Comparison of ENCODE assay signal across 1 cellular context in the genomic region with DNA sequence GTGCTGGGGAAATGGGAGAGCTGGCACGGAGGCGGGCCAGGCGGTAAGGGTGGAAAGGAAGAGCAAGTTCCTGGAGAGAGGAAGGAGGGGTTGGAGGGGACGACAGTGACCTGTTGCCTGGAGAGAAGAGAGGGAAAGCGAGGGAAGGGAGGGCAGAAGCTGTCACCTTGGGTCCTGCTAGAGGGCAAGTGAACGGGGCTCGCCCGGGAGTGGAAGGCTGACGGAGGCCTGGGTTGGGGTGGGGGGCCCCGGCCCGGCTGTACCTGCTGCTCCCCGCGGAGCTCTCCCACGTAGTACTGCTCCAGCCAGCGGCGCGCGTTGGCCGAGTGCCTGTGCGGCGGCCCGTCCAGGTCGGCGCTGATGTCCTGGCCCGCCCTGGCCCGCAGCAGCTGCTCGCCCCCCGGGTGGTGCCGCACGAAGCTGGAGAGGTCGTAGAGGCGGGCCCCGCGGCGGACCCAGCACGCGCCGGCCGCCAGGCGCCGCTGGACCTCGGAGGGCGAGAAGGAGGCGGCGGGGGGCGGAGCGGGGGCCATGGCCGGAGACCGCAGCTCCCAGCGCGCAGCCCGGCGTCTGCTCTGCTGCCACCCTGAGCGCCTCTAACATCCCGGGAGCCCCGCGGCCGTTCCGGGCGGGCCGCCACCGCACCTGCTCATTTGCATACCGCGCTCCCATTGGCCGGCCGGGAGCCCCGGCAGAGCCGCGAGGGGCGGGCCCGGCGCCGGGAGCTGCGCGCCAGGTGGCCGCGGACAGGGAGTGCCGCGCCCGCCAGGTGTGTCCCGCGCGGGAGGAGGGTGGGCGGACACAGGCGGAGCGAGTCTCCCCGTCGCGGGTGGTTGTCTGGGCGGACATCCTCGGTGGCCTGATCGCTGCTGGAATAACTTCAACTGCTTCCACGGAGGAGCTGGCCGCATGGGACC.
A peak's percentile ranks its signal among the peaks of the same experiment; 100 is the strongest.
TF ChIP-seq lines count a peak whose summit lies in the region.

A gene with protein sequence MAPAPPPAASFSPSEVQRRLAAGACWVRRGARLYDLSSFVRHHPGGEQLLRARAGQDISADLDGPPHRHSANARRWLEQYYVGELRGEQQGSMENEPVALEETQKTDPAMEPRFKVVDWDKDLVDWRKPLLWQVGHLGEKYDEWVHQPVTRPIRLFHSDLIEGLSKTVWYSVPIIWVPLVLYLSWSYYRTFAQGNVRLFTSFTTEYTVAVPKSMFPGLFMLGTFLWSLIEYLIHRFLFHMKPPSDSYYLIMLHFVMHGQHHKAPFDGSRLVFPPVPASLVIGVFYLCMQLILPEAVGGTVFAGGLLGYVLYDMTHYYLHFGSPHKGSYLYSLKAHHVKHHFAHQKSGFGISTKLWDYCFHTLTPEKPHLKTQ (minus strand): TSS at position 598 of the 917 bp plus-strand sequence. CDS start 65 bp downstream, at position 533.

TF ChIP-seq in HEK293, 187 proteins besides CTCF, POLR2A, EP300 and RAD21 (continued from another document and continues in another):
- TF ChIP-seq, protein P1, sequence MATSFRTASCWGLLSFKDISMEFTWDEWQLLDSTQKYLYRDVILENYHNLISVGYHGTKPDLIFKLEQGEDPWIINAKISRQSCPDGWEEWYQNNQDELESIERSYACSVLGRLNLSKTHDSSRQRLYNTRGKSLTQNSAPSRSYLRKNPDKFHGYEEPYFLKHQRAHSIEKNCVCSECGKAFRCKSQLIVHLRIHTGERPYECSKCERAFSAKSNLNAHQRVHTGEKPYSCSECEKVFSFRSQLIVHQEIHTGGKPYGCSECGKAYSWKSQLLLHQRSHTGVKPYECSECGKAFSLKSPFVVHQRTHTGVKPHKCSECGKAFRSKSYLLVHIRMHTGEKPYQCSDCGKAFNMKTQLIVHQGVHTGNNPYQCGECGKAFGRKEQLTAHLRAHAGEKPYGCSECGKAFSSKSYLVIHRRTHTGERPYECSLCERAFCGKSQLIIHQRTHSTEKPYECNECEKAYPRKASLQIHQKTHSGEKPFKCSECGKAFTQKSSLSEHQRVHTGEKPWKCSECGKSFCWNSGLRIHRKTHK (tag by site-specific recombination; IDR thresholded peaks at IDR 0.05) = no peak
- peak; percentile 77 for TF ChIP-seq KLF1 (tag by site-specific recombination; IDR thresholded peaks at IDR 0.05)
- TF ChIP-seq, protein P2, sequence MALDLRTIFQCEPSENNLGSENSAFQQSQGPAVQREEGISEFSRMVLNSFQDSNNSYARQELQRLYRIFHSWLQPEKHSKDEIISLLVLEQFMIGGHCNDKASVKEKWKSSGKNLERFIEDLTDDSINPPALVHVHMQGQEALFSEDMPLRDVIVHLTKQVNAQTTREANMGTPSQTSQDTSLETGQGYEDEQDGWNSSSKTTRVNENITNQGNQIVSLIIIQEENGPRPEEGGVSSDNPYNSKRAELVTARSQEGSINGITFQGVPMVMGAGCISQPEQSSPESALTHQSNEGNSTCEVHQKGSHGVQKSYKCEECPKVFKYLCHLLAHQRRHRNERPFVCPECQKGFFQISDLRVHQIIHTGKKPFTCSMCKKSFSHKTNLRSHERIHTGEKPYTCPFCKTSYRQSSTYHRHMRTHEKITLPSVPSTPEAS (tag by site-specific recombination; IDR thresholded peaks at IDR 0.05) = no peak
- TF ChIP-seq, protein P3, sequence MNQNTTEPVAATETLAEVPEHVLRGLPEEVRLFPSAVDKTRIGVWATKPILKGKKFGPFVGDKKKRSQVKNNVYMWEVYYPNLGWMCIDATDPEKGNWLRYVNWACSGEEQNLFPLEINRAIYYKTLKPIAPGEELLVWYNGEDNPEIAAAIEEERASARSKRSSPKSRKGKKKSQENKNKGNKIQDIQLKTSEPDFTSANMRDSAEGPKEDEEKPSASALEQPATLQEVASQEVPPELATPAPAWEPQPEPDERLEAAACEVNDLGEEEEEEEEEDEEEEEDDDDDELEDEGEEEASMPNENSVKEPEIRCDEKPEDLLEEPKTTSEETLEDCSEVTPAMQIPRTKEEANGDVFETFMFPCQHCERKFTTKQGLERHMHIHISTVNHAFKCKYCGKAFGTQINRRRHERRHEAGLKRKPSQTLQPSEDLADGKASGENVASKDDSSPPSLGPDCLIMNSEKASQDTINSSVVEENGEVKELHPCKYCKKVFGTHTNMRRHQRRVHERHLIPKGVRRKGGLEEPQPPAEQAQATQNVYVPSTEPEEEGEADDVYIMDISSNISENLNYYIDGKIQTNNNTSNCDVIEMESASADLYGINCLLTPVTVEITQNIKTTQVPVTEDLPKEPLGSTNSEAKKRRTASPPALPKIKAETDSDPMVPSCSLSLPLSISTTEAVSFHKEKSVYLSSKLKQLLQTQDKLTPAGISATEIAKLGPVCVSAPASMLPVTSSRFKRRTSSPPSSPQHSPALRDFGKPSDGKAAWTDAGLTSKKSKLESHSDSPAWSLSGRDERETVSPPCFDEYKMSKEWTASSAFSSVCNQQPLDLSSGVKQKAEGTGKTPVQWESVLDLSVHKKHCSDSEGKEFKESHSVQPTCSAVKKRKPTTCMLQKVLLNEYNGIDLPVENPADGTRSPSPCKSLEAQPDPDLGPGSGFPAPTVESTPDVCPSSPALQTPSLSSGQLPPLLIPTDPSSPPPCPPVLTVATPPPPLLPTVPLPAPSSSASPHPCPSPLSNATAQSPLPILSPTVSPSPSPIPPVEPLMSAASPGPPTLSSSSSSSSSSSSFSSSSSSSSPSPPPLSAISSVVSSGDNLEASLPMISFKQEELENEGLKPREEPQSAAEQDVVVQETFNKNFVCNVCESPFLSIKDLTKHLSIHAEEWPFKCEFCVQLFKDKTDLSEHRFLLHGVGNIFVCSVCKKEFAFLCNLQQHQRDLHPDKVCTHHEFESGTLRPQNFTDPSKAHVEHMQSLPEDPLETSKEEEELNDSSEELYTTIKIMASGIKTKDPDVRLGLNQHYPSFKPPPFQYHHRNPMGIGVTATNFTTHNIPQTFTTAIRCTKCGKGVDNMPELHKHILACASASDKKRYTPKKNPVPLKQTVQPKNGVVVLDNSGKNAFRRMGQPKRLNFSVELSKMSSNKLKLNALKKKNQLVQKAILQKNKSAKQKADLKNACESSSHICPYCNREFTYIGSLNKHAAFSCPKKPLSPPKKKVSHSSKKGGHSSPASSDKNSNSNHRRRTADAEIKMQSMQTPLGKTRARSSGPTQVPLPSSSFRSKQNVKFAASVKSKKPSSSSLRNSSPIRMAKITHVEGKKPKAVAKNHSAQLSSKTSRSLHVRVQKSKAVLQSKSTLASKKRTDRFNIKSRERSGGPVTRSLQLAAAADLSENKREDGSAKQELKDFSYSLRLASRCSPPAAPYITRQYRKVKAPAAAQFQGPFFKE (tag by site-specific recombination; IDR thresholded peaks at IDR 0.05; ENCODE audit: borderline replicate concordance) = no peak
- TF ChIP-seq, protein P4, sequence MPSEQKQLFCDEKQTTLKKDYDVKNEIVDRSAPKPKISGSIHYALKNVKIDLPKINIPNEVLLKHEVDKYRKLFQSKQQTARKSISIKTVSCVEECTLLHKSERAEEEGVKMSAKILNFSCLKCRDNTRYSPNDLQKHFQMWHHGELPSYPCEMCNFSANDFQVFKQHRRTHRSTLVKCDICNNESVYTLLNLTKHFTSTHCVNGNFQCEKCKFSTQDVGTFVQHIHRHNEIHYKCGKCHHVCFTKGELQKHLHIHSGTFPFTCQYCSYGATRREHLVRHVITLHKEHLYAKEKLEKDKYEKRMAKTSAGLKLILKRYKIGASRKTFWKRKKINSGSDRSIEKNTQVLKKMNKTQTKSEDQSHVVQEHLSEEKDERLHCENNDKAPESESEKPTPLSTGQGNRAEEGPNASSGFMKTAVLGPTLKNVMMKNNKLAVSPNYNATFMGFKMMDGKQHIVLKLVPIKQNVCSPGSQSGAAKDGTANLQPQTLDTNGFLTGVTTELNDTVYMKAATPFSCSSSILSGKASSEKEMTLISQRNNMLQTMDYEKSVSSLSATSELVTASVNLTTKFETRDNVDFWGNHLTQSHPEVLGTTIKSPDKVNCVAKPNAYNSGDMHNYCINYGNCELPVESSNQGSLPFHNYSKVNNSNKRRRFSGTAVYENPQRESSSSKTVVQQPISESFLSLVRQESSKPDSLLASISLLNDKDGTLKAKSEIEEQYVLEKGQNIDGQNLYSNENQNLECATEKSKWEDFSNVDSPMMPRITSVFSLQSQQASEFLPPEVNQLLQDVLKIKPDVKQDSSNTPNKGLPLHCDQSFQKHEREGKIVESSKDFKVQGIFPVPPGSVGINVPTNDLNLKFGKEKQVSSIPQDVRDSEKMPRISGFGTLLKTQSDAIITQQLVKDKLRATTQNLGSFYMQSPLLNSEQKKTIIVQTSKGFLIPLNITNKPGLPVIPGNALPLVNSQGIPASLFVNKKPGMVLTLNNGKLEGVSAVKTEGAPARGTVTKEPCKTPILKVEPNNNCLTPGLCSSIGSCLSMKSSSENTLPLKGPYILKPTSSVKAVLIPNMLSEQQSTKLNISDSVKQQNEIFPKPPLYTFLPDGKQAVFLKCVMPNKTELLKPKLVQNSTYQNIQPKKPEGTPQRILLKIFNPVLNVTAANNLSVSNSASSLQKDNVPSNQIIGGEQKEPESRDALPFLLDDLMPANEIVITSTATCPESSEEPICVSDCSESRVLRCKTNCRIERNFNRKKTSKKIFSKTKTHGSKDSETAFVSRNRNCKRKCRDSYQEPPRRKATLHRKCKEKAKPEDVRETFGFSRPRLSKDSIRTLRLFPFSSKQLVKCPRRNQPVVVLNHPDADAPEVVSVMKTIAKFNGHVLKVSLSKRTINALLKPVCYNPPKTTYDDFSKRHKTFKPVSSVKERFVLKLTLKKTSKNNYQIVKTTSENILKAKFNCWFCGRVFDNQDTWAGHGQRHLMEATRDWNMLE (tag by site-specific recombination; conservative IDR thresholded peaks at IDR 0.05; ENCODE audit: low read depth) = no peak
- no peak for TF ChIP-seq YY2 (tag by site-specific recombination; IDR thresholded peaks at IDR 0.05)
- TF ChIP-seq, protein P5, sequence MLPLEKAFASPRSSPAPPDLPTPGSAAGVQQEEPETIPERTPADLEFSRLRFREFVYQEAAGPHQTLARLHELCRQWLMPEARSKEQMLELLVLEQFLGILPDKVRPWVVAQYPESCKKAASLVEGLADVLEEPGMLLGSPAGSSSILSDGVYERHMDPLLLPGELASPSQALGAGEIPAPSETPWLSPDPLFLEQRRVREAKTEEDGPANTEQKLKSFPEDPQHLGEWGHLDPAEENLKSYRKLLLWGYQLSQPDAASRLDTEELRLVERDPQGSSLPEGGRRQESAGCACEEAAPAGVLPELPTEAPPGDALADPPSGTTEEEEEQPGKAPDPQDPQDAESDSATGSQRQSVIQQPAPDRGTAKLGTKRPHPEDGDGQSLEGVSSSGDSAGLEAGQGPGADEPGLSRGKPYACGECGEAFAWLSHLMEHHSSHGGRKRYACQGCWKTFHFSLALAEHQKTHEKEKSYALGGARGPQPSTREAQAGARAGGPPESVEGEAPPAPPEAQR (tag by site-specific recombination; IDR thresholded peaks at IDR 0.05) = no peak
- TF ChIP-seq KLF10 (tag by site-specific recombination; IDR thresholded peaks at IDR 0.05) = peak; percentile 55; the same call in 1 of the 2 replicates
- TF ChIP-seq, protein P6, sequence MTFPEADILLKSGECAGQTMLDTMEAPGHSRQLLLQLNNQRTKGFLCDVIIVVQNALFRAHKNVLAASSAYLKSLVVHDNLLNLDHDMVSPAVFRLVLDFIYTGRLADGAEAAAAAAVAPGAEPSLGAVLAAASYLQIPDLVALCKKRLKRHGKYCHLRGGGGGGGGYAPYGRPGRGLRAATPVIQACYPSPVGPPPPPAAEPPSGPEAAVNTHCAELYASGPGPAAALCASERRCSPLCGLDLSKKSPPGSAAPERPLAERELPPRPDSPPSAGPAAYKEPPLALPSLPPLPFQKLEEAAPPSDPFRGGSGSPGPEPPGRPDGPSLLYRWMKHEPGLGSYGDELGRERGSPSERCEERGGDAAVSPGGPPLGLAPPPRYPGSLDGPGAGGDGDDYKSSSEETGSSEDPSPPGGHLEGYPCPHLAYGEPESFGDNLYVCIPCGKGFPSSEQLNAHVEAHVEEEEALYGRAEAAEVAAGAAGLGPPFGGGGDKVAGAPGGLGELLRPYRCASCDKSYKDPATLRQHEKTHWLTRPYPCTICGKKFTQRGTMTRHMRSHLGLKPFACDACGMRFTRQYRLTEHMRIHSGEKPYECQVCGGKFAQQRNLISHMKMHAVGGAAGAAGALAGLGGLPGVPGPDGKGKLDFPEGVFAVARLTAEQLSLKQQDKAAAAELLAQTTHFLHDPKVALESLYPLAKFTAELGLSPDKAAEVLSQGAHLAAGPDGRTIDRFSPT (tag by site-specific recombination; IDR thresholded peaks at IDR 0.05) = no peak
- peak; percentile 67 for TF ChIP-seq ZNF366 (tag by site-specific recombination; conservative IDR thresholded peaks at IDR 0.05)
- TF ChIP-seq ZNF223 (tag by site-specific recombination; IDR thresholded peaks at IDR 0.05) = no peak
- no peak for TF ChIP-seq HOXD13 (CRISPR knock-in tag; IDR thresholded peaks at IDR 0.05; ENCODE audit: borderline replicate concordance)
- TF ChIP-seq ZNF629 (tag by site-specific recombination; IDR thresholded peaks at IDR 0.05) = no peak
- no peak for TF ChIP-seq ZNF707 (tag by site-specific recombination; IDR thresholded peaks at IDR 0.05)
- no peak for TF ChIP-seq ZNF404 (tag by site-specific recombination; IDR thresholded peaks at IDR 0.05)
- peak; percentile 67; the same call in 1 of the 2 replicates for TF ChIP-seq ZBTB20 (tag by site-specific recombination; IDR thresholded peaks at IDR 0.05)
- no peak for TF ChIP-seq ZBTB7A (tag by site-specific recombination; IDR thresholded peaks at IDR 0.05; ENCODE audit: low read depth)
- TF ChIP-seq RBAK (tag by site-specific recombination; IDR thresholded peaks at IDR 0.05) = no peak
- TF ChIP-seq ZNF112 (tag by site-specific recombination; IDR thresholded peaks at IDR 0.05) = no peak
- TF ChIP-seq ZNF157 (tag by site-specific recombination; IDR thresholded peaks at IDR 0.05) = no peak
- TF ChIP-seq, protein P7, sequence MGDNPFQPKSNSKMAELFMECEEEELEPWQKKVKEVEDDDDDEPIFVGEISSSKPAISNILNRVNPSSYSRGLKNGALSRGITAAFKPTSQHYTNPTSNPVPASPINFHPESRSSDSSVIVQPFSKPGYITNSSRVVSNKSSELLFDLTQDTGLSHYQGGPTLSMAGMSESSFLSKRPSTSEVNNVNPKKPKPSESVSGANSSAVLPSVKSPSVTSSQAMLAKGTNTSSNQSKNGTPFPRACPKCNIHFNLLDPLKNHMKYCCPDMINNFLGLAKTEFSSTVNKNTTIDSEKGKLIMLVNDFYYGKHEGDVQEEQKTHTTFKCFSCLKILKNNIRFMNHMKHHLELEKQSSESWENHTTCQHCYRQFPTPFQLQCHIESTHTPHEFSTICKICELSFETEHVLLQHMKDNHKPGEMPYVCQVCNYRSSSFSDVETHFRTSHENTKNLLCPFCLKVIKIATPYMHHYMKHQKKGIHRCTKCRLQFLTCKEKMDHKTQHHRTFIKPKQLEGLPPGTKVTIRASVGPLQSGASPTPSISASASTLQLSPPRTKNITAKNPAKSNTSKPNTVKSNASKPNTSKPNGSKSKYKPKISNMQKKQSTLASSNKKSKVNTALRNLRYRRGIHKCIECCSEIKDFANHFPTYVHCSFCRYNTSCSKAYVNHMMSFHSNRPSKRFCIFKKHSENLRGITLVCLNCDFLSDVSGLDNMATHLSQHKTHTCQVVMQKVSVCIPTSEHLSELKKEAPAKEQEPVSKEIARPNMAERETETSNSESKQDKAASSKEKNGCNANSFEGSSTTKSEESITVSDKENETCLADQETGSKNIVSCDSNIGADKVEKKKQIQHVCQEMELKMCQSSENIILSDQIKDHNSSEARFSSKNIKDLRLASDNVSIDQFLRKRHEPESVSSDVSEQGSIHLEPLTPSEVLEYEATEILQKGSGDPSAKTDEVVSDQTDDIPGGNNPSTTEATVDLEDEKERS (tag by site-specific recombination; IDR thresholded peaks at IDR 0.05) = no peak
